In the genomic region with DNA sequence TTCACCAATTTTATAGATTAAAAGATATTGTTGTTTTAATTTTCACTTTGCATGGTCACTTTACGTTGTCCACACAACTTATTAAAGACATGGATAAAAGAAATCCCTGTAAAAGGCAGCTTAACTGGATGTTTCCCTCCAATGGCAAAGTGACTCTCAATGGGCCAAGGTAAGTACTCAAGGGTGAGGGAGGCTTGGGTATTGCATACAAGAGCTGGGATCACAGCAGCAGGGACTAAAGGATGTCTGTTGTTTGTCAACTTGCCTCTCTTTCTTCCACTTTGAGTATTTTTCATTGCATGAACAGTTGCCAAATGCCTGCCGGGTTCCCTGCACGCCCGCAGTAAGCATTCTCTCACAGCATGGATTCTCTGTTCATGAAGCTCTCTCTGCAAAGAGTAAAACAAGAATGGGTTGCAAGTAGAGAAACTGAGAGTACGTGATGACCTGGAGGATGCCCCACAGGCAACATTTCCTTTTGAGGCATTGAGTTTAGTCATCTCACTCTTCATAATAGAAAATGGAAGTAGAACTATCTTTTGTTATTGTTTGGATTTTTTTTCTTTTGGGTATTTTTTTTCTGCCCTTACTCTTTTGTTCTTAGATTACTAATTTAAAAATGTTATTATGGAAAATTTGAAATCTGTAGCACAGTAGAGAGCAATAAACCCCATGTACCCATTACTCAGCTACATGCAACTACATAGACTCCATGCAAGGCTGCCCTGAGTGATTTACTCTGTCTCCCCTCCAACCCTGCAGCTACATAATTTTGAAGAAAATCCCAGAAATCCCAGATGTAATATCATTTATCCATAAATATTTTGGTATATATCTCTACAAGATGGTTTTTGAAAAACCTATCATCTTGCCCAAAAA, we compare ENCODE assay signal across 1 cellular context.
TF ChIP-seq lines count a peak whose summit lies in the region.

No MANE protein-coding gene starts in this region.

TF ChIP-seq in WTC11, 78 proteins besides CTCF, POLR2A, EP300 and RAD21 (continued from another document):
- TF ChIP-seq, protein P1, sequence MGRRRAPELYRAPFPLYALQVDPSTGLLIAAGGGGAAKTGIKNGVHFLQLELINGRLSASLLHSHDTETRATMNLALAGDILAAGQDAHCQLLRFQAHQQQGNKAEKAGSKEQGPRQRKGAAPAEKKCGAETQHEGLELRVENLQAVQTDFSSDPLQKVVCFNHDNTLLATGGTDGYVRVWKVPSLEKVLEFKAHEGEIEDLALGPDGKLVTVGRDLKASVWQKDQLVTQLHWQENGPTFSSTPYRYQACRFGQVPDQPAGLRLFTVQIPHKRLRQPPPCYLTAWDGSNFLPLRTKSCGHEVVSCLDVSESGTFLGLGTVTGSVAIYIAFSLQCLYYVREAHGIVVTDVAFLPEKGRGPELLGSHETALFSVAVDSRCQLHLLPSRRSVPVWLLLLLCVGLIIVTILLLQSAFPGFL (CRISPR knock-in tag; IDR thresholded peaks at IDR 0.05; ENCODE audit: borderline replicate concordance), result no peak
TF ChIP-seq in WTC11: peak in this region for 0.
